In the genomic region with DNA sequence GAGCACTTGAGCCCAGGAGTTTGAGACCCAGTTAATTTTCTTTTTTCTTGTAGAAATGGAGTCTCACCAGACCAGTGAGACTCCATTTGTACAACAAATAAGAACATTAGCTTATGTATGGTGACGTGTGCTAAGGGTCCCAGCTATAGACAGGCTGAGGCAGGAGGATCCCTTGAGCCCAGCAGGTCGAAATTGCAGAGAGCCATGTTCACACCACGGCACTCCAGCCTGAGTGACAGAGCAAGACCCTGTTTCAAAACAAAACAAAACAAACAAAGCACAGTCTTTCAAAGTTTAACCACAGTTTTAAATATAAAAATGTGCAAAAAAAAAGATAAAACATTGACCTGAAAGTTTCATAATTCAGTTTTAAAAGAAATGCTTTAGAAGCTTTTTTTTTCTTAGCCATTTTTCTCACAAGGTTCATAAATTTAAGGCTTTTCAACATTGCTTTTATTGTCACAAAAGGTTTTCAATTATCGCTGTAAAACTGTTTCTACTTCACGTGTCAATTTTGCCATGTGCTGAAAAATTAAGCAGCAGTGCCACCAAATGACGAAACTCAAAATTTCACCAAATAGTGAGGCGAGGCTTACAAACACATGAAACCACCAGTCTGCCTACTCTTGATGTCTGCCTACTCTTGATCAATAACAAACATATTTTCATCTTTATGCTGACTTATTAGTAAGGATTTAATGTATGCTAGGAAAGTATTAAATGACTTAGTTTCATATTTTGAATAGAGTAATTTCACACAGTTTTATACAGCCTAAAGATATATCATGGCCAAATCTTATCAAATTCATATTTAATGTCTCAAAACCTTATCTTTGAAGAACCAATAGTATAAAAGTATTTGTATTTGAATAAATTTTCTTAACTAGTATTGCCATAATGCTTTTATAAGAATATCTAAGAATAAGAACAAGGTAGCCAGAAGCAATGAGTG, we compare ENCODE assay signal across 9 cellular contexts.
DNase-seq lines count a peak whose midpoint lies in the region; ATAC-seq and TF ChIP-seq lines count a peak whose summit lies in the region.
"Had no signal": no experiment of that assay in that cellular context is flagged by ENCODE, and none has a peak within 500 bp of the region (broad histone marks: within the 10 kb centered on the region; RNA-seq: fewer than 3 reads in every experiment).

No MANE protein-coding gene starts in this region.

- H3K27ac ChIP-seq in breast epithelium (no peak overlapping the region), tibial artery (no peak overlapping the region)
- H3K27ac ChIP-seq: BLaER1 had no signal

- TF ChIP-seq CTCF in breast epithelium (IDR thresholded peaks at IDR 0.05) (peak in 2 of 3 donors; percentile 55 to 58), tibial artery (IDR thresholded peaks at IDR 0.05) (peak; percentile 51 to 52)

- H3K4me1 ChIP-seq in breast epithelium, result no peaks in the 10 kb centered on the region
- H3K4me1 ChIP-seq in tibial artery, result no peaks in the 10 kb centered on the region
- H3K4me1 ChIP-seq: BLaER1 had no signal

- H3K4me3 ChIP-seq in breast epithelium (no peak overlapping the region), tibial artery (no peak overlapping the region)
- H3K4me3 ChIP-seq: BLaER1 had no signal

- no peak for TF ChIP-seq POLR2A in breast epithelium (IDR thresholded peaks at IDR 0.05)

- peak; percentile 72 for DNase-seq in DMS 273 (lab: John Stamatoyannopoulos, UW; ENCODE audit: unreplicated experiment)
- no peak for DNase-seq in DMS 273 treated with DMSO at 0.1 percent for 48 hours (lab: John Stamatoyannopoulos, UW)
- DNase-seq in OCI-M1 (lab: John Stamatoyannopoulos, UW), result peak; percentile 83
- no peak for DNase-seq in breast epithelium (ENCODE audit: low spot score in 2 of 2)
- DNase-seq in left colon, result peak in 1 of 2 donors; percentile 14
- DNase-seq in tibial artery, result no peak

- H3K27me3 ChIP-seq in breast epithelium (no peaks in the 10 kb centered on the region), tibial artery (no peaks in the 10 kb centered on the region)
- H3K27me3 ChIP-seq: BLaER1 had no signal

- no peaks in the 10 kb centered on the region for H3K36me3 ChIP-seq in breast epithelium
- H3K36me3 ChIP-seq in tibial artery, result peaks cover 0 to 4% (median 0%) of the 10 kb centered on the region in 3 donors

- H3K9me3 ChIP-seq in breast epithelium (no peaks in the 10 kb centered on the region), tibial artery (no peaks in the 10 kb centered on the region)

- intact Hi-C loops in breast epithelium (cut with DNase I; ENCODE audit: low total_unique reads) (no loop called here), left colon (cut with DNase I, micrococcal nuclease) (loop anchor here in 1 of 2 donors (5.0 to 10.0 kb wide), 2 partner anchors 461 to 559 kb away; no protein-coding TSS in a partner anchor), tibial artery (cut with DNase I; ENCODE audit: low total_unique reads) (loop anchor here (10.0 kb wide), 2 partner anchors 471 to 551 kb away; partner anchors contain the start of gene CBR4)

- ATAC-seq in GM19351 (IDR thresholded peaks at IDR 0.05; ENCODE audit: unreplicated experiment), result peak; percentile 92
- ATAC-seq in HG03558 (IDR thresholded peaks at IDR 0.05; ENCODE audit: extremely low read depth, unreplicated experiment), result peak; percentile 69
- ATAC-seq in left colon, result peak; percentile 82

Comparison
In these comparisons a context has a peak if more than half of its experiments do, and no peak if none do; other contexts are left out.
1. DNase-seq: peak in DMS 273 (single experiment) and OCI-M1 (single experiment); none in DMS 273 treated with DMSO at 0.1 percent for 48 hours (single experiment), breast epithelium (0 of 2) and tibial artery (0 of 2).
2. Peak in every context shown above with its lines, with median percentiles within 50 percentile points of each other: ATAC-seq.